In genomic region chr10:119029613-119030420, GRCh38 we compare ENCODE assay signal across 1 cellular context.
TF ChIP-seq lines count a peak whose summit lies in the region.

NANOS1 (plus strand) TSS chr10:119029714; CDS start chr10:119029802, 88 bp downstream.

TF ChIP-seq in HepG2, 621 proteins besides CTCF, POLR2A, EP300 and RAD21 (continued from another document):
- TF ChIP-seq ZBTB14 (CRISPR knock-in tag; IDR thresholded peaks at IDR 0.05) (peak; percentile 35; the same call in 1 of the 2 replicates), KDM5A (IDR thresholded peaks at IDR 0.05; ENCODE audit: borderline replicate concordance, low read length) (no peak), POLR2AphosphoS5 (IDR thresholded peaks at IDR 0.05; ENCODE audit: low read depth, low read length) (0 out of 2 replicates have a peak, but pooled peaks have one; percentile 36), ZBTB25 (CRISPR knock-in tag; IDR thresholded peaks at IDR 0.05) (0 out of 2 replicates have a peak, but pooled peaks have one; percentile 6), YY1 (IDR thresholded peaks at IDR 0.05; ENCODE audit: insufficient read depth, insufficient replicate concordance, low read depth, low read length) (no peak), ZNF563 (CRISPR knock-in tag; IDR thresholded peaks at IDR 0.05) (peak; percentile 76), MAZ (IDR thresholded peaks at IDR 0.05; ENCODE audit: borderline replicate concordance, low read depth, low read length) (no peak), MAZ (CRISPR knock-in tag; IDR thresholded peaks at IDR 0.05; ENCODE audit: low read depth) (peak; percentile 19; the same call in 1 of the 2 replicates), ZNF777 (CRISPR knock-in tag; IDR thresholded peaks at IDR 0.05) (peak; percentile 83), ZFY (CRISPR knock-in tag; IDR thresholded peaks at IDR 0.05) (peak; percentile 16; the same call in 1 of the 2 replicates), JDP2 (CRISPR knock-in tag; IDR thresholded peaks at IDR 0.05; ENCODE audit: borderline replicate concordance) (0 out of 2 replicates have a peak, but pooled peaks have one; percentile 16), POLR2G (IDR thresholded peaks at IDR 0.05; ENCODE audit: low read depth, low read length) (peak; percentile 69), ZNF225 (CRISPR knock-in tag; IDR thresholded peaks at IDR 0.05) (no peak), ZFP62 (CRISPR knock-in tag; IDR thresholded peaks at IDR 0.05) (no peak), ZSCAN20 (CRISPR knock-in tag; IDR thresholded peaks at IDR 0.05; ENCODE audit: borderline replicate concordance) (no peak), RNF2 (conservative IDR thresholded peaks at IDR 0.05; ENCODE audit: low read depth) (peak; percentile 19), PHF8 (CRISPR knock-in tag; IDR thresholded peaks at IDR 0.05) (no peak), ZNF589 (CRISPR knock-in tag; conservative IDR thresholded peaks at IDR 0.05) (0 out of 2 replicates have a peak, but pooled peaks have one; percentile 11), THAP11 (CRISPR knock-in tag; IDR thresholded peaks at IDR 0.05) (0 out of 2 replicates have a peak, but pooled peaks have one; percentile 5), ZC3H4 (CRISPR knock-in tag; IDR thresholded peaks at IDR 0.05; ENCODE audit: borderline replicate concordance) (no peak), ZNF773 (CRISPR knock-in tag; IDR thresholded peaks at IDR 0.05; ENCODE audit: borderline replicate concordance) (0 out of 2 replicates have a peak, but pooled peaks have one; percentile 25)
- TF ChIP-seq, protein P1, sequence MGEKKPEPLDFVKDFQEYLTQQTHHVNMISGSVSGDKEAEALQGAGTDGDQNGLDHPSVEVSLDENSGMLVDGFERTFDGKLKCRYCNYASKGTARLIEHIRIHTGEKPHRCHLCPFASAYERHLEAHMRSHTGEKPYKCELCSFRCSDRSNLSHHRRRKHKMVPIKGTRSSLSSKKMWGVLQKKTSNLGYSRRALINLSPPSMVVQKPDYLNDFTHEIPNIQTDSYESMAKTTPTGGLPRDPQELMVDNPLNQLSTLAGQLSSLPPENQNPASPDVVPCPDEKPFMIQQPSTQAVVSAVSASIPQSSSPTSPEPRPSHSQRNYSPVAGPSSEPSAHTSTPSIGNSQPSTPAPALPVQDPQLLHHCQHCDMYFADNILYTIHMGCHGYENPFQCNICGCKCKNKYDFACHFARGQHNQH (CRISPR knock-in tag; IDR thresholded peaks at IDR 0.05) = no peak
- TF ChIP-seq, protein P2, sequence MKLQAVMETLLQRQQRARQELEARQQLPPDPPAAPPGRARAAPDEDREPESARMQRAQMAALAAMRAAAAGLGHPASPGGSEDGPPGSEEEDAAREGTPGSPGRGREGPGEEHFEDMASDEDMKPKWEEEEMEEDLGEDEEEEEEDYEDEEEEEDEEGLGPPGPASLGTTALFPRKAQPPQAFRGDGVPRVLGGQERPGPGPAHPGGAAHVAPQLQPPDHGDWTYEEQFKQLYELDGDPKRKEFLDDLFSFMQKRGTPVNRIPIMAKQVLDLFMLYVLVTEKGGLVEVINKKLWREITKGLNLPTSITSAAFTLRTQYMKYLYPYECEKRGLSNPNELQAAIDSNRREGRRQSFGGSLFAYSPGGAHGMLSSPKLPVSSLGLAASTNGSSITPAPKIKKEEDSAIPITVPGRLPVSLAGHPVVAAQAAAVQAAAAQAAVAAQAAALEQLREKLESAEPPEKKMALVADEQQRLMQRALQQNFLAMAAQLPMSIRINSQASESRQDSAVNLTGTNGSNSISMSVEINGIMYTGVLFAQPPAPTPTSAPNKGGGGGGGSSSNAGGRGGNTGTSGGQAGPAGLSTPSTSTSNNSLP (IDR thresholded peaks at IDR 0.05; ENCODE audit: low read depth, low read length) = no peak
- TF ChIP-seq, protein P3, sequence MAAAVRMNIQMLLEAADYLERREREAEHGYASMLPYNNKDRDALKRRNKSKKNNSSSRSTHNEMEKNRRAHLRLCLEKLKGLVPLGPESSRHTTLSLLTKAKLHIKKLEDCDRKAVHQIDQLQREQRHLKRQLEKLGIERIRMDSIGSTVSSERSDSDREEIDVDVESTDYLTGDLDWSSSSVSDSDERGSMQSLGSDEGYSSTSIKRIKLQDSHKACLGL (CRISPR knock-in tag; IDR thresholded peaks at IDR 0.05) = 0 out of 2 replicates have a peak, but pooled peaks have one; percentile 3
- TF ChIP-seq, protein P4, sequence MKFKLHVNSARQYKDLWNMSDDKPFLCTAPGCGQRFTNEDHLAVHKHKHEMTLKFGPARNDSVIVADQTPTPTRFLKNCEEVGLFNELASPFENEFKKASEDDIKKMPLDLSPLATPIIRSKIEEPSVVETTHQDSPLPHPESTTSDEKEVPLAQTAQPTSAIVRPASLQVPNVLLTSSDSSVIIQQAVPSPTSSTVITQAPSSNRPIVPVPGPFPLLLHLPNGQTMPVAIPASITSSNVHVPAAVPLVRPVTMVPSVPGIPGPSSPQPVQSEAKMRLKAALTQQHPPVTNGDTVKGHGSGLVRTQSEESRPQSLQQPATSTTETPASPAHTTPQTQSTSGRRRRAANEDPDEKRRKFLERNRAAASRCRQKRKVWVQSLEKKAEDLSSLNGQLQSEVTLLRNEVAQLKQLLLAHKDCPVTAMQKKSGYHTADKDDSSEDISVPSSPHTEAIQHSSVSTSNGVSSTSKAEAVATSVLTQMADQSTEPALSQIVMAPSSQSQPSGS (CRISPR knock-in tag; IDR thresholded peaks at IDR 0.05) = no peak
- TF ChIP-seq, protein P5, sequence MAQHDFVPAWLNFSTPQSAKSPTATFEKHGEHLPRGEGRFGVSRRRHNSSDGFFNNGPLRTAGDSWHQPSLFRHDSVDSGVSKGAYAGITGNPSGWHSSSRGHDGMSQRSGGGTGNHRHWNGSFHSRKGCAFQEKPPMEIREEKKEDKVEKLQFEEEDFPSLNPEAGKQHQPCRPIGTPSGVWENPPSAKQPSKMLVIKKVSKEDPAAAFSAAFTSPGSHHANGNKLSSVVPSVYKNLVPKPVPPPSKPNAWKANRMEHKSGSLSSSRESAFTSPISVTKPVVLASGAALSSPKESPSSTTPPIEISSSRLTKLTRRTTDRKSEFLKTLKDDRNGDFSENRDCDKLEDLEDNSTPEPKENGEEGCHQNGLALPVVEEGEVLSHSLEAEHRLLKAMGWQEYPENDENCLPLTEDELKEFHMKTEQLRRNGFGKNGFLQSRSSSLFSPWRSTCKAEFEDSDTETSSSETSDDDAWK (CRISPR knock-in tag; IDR thresholded peaks at IDR 0.05) = no peak
- TF ChIP-seq, protein P6, sequence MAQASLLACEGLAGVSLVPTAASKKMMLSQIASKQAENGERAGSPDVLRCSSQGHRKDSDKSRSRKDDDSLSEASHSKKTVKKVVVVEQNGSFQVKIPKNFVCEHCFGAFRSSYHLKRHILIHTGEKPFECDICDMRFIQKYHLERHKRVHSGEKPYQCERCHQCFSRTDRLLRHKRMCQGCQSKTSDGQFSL (CRISPR knock-in tag; IDR thresholded peaks at IDR 0.05) = peak; percentile 67; the same call in 1 of the 2 replicates
- TF ChIP-seq, protein P7, sequence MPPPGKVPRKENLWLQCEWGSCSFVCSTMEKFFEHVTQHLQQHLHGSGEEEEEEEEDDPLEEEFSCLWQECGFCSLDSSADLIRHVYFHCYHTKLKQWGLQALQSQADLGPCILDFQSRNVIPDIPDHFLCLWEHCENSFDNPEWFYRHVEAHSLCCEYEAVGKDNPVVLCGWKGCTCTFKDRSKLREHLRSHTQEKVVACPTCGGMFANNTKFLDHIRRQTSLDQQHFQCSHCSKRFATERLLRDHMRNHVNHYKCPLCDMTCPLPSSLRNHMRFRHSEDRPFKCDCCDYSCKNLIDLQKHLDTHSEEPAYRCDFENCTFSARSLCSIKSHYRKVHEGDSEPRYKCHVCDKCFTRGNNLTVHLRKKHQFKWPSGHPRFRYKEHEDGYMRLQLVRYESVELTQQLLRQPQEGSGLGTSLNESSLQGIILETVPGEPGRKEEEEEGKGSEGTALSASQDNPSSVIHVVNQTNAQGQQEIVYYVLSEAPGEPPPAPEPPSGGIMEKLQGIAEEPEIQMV (CRISPR knock-in tag; IDR thresholded peaks at IDR 0.05; ENCODE audit: low read depth) = no peak
- TF ChIP-seq, protein P8, sequence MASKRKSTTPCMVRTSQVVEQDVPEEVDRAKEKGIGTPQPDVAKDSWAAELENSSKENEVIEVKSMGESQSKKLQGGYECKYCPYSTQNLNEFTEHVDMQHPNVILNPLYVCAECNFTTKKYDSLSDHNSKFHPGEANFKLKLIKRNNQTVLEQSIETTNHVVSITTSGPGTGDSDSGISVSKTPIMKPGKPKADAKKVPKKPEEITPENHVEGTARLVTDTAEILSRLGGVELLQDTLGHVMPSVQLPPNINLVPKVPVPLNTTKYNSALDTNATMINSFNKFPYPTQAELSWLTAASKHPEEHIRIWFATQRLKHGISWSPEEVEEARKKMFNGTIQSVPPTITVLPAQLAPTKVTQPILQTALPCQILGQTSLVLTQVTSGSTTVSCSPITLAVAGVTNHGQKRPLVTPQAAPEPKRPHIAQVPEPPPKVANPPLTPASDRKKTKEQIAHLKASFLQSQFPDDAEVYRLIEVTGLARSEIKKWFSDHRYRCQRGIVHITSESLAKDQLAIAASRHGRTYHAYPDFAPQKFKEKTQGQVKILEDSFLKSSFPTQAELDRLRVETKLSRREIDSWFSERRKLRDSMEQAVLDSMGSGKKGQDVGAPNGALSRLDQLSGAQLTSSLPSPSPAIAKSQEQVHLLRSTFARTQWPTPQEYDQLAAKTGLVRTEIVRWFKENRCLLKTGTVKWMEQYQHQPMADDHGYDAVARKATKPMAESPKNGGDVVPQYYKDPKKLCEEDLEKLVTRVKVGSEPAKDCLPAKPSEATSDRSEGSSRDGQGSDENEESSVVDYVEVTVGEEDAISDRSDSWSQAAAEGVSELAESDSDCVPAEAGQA (IDR thresholded peaks at IDR 0.05; ENCODE audit: low read depth) = no peak
- TF ChIP-seq, protein P8 (CRISPR knock-in tag; IDR thresholded peaks at IDR 0.05; ENCODE audit: borderline replicate concordance) = peak; percentile 16; the same call in 1 of the 2 replicates
- TF ChIP-seq, protein P9, sequence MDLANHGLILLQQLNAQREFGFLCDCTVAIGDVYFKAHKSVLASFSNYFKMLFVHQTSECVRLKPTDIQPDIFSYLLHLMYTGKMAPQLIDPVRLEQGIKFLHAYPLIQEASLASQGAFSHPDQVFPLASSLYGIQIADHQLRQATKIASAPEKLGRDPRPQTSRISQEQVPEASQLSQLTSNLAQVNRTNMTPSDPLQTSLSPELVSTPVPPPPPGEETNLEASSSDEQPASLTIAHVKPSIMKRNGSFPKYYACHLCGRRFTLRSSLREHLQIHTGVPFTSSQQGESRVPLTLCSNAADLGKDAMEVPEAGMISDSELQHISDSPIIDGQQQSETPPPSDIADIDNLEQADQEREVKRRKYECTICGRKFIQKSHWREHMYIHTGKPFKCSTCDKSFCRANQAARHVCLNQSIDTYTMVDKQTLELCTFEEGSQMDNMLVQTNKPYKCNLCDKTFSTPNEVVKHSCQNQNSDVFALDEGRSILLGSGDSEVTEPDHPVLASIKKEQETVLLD (CRISPR knock-in tag; IDR thresholded peaks at IDR 0.05; ENCODE audit: low read depth) = peak; percentile 59
- TF ChIP-seq, protein P10, sequence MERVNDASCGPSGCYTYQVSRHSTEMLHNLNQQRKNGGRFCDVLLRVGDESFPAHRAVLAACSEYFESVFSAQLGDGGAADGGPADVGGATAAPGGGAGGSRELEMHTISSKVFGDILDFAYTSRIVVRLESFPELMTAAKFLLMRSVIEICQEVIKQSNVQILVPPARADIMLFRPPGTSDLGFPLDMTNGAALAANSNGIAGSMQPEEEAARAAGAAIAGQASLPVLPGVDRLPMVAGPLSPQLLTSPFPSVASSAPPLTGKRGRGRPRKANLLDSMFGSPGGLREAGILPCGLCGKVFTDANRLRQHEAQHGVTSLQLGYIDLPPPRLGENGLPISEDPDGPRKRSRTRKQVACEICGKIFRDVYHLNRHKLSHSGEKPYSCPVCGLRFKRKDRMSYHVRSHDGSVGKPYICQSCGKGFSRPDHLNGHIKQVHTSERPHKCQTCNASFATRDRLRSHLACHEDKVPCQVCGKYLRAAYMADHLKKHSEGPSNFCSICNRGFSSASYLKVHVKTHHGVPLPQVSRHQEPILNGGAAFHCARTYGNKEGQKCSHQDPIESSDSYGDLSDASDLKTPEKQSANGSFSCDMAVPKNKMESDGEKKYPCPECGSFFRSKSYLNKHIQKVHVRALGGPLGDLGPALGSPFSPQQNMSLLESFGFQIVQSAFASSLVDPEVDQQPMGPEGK (CRISPR knock-in tag; IDR thresholded peaks at IDR 0.05) = peak; percentile 36; the same call in 1 of the 2 replicates
